In genomic region chrX:140432328-140433025, GRCh38 we compare ENCODE assay signal across 18 cellular contexts.
DNase-seq lines count a peak whose midpoint lies in the region; ATAC-seq and TF ChIP-seq lines count a peak whose summit lies in the region.
"Had no signal": no experiment of that assay in that cellular context is flagged by ENCODE, and none has a peak within 500 bp of the region (broad histone marks: within the 10 kb centered on the region; RNA-seq: fewer than 3 reads in every experiment).

No MANE protein-coding gene starts in this region.

- H3K4me1 Mint-ChIP-seq in MCF 10A (ENCODE audit: insufficient read depth, unreplicated experiment) (peaks cover 22% of the 10 kb centered on the region), neural progenitor cell (peaks cover 20% of the 10 kb centered on the region)

- DNase-seq in MCF 10A (ENCODE audit: unreplicated experiment) (peak; percentile 86), mammary epithelial cell (no peak), fibroblast of the aortic adventitia (ENCODE audit: low read depth) (peak; percentile 1), neural progenitor cell (ENCODE audit: low spot score) (no peak), aorta (no peak)
- DNase-seq: activated effector memory CD4-positive, alpha-beta T cell treated with anti-CD3 and anti-CD28 coated beads, Interleukin-2, amount 50 U/mL, for 16 hours; CD8-positive, alpha-beta T cell; foreskin keratinocyte; Kasumi-1; NCI-H187 treated with DMSO at 0.1 percent for 48 hours; NCI-H748 treated with DMSO at 0.1 percent for 48 hours; Peyer's patch; stimulated activated CD4-positive, alpha-beta T cell treated with anti-CD3 and anti-CD28 coated beads, Interleukin-12 subunit alpha, Interleukin-12 subunit beta, amount 100 ng/mL, for 4 hours; SW 1271 had no signal

- no peak overlapping the region for H3K4me3 Mint-ChIP-seq in MCF 10A (ENCODE audit: unreplicated experiment)
- H3K4me3 Mint-ChIP-seq in neural progenitor cell: no peak overlapping the region
- H3K4me3 Mint-ChIP-seq: CD8-positive, alpha-beta T cell had no signal

- H3K4me2 ChIP-seq in mammary epithelial cell (ENCODE audit: insufficient read depth, low read depth, low read length) (no peak overlapping the region), neural progenitor cell (no peak overlapping the region)

- H3K4me3 ChIP-seq in mammary epithelial cell (replicated peaks in 1 of 3; ENCODE audit: insufficient read depth in 1 of 3, low read depth in 2 of 3, low read length in 3 of 3) (no peak overlapping the region), fibroblast of the aortic adventitia (ENCODE audit: low read depth, low read length) (no peak overlapping the region), neural progenitor cell (no peak overlapping the region), aorta (ENCODE audit: low read length in 2 of 2) (no peak overlapping the region)
- H3K4me3 ChIP-seq: breast epithelium, Peyer's patch had no signal

- POLR2A ChIA-PET in MCF 10A (lab: Yijun Ruan, JAX): no interaction called here

- H3K9me3 Mint-ChIP-seq in MCF 10A (ENCODE audit: unreplicated experiment) (no peaks in the 10 kb centered on the region), neural progenitor cell (no peaks in the 10 kb centered on the region)
- H3K9me3 Mint-ChIP-seq: CD8-positive, alpha-beta T cell had no signal

- CTCF ChIA-PET in MCF 10A (lab: Yijun Ruan, JAX) (no interaction called here), mammary epithelial cell (lab: Charles Lee; ENCODE audit: low non-redundant PET) (no interaction called here)

- dilution Hi-C loops in mammary epithelial cell (cut with HindIII; ENCODE audit: low sequenced_read_pairs): no loop called here

- no peak for TF ChIP-seq CTCF in MCF 10A (IDR thresholded peaks at IDR 0.05; ENCODE audit: unreplicated experiment)
- TF ChIP-seq CTCF in mammary epithelial cell (conservative IDR thresholded peaks at IDR 0.05 in 1 of 2, IDR thresholded peaks at IDR 0.05 in 1 of 2; ENCODE audit: extremely low read depth in 1 of 2, insufficient read depth in 1 of 2, low read depth in 1 of 2, low read length in 2 of 2): no peak
- no peak for TF ChIP-seq CTCF in fibroblast of the aortic adventitia (IDR thresholded peaks at IDR 0.05; ENCODE audit: insufficient read depth, low read length)
- no peak for TF ChIP-seq CTCF in neural progenitor cell (IDR thresholded peaks at IDR 0.05)

- no peak overlapping the region for H2AFZ ChIP-seq in mammary epithelial cell (ENCODE audit: low read depth, low read length)
- H2AFZ ChIP-seq in neural progenitor cell (replicated peaks): no peak overlapping the region

- H3K9ac ChIP-seq in mammary epithelial cell (ENCODE audit: insufficient read depth, low read length): no peak overlapping the region
- H3K9ac ChIP-seq in neural progenitor cell: no peak overlapping the region

- H3K9me3 ChIP-seq in mammary epithelial cell (replicated peaks; ENCODE audit: insufficient read depth, low read length): peaks cover 3% of the 10 kb centered on the region
- H3K9me3 ChIP-seq in neural progenitor cell (ENCODE audit: low read depth): no peaks in the 10 kb centered on the region
- no peaks in the 10 kb centered on the region for H3K9me3 ChIP-seq in aorta (ENCODE audit: control insufficient read depth, low read length)
- H3K9me3 ChIP-seq: breast epithelium, Peyer's patch had no signal

- H3K36me3 ChIP-seq in mammary epithelial cell (ENCODE audit: insufficient read depth, low read length) (no peaks in the 10 kb centered on the region), neural progenitor cell (no peaks in the 10 kb centered on the region), aorta (ENCODE audit: control insufficient read depth in 1 of 2, insufficient read depth in 2 of 2, low read length in 1 of 2) (no peaks in the 10 kb centered on the region)
- H3K36me3 ChIP-seq: breast epithelium, Peyer's patch had no signal

- ATAC-seq in aorta (ENCODE audit: low FRiP score): peak; percentile 64
- no peak for ATAC-seq in HG02588 (IDR thresholded peaks at IDR 0.05; ENCODE audit: unreplicated experiment)
- no peak for ATAC-seq in GM19328 (IDR thresholded peaks at IDR 0.05; ENCODE audit: unreplicated experiment)
- no peak for ATAC-seq in GM21528 (IDR thresholded peaks at IDR 0.05; ENCODE audit: low FRiP score, unreplicated experiment)
- ATAC-seq: CD8-positive, alpha-beta T cell; foreskin keratinocyte had no signal

- H3K79me2 ChIP-seq in mammary epithelial cell (ENCODE audit: insufficient read depth, low read length) (no peaks in the 10 kb centered on the region), neural progenitor cell (ENCODE audit: low read depth) (no peaks in the 10 kb centered on the region)

- intact Hi-C loops in MCF 10A (cut with micrococcal nuclease) (no loop called here), mammary epithelial cell (cut with micrococcal nuclease) (no loop called here), aorta (cut with DNase I) (no loop called here)

- H3K27me3 Mint-ChIP-seq in MCF 10A (ENCODE audit: insufficient read depth, unreplicated experiment): peaks cover 17% of the 10 kb centered on the region
- peaks cover 14% of the 10 kb centered on the region for H3K27me3 Mint-ChIP-seq in neural progenitor cell (ENCODE audit: insufficient read depth, low read depth)

- H3K4me1 ChIP-seq in mammary epithelial cell (ENCODE audit: insufficient read depth, low read length): no peaks in the 10 kb centered on the region
- H3K4me1 ChIP-seq in neural progenitor cell: no peaks in the 10 kb centered on the region
- H3K4me1 ChIP-seq in aorta (ENCODE audit: control insufficient read depth in 1 of 2, insufficient read depth in 2 of 2, low read length in 2 of 2): no peaks in the 10 kb centered on the region
- H3K4me1 ChIP-seq: breast epithelium, foreskin keratinocyte, Peyer's patch had no signal

- H3K27ac Mint-ChIP-seq in MCF 10A (ENCODE audit: low read depth, unreplicated experiment) (no peak overlapping the region), neural progenitor cell (peak overlapping the region; percentile 18)
- H3K27ac Mint-ChIP-seq: CD8-positive, alpha-beta T cell had no signal

- no peaks in the 10 kb centered on the region for H3F3A ChIP-seq in neural progenitor cell (ENCODE audit: low read depth)

- H3K27ac ChIP-seq in mammary epithelial cell (ENCODE audit: insufficient read depth, low read depth, low read length) (no peak overlapping the region), neural progenitor cell (no peak overlapping the region), aorta (ENCODE audit: low read depth in 1 of 2, low read length in 2 of 2) (no peak overlapping the region)
- H3K27ac ChIP-seq: breast epithelium, foreskin keratinocyte, Peyer's patch had no signal

- WGBS in mammary epithelial cell (ENCODE audit: low coverage, missing lambda C conversion rate): 50% methylated on average over 4 of the region's 5 CpGs
- WGBS in aorta, 2 donors: 5 to 36% methylated on average over 5 of the region's 5 CpGs

- in situ Hi-C loops in mammary epithelial cell (cut with MboI; ENCODE audit: low sequenced_read_pairs in 2 of 2): no loop called here

- no TSS peak for BruUV-seq in MCF 10A (replicated peaks; lab: Mats Ljungman, UMichigan)
- BruUV-seq in mammary epithelial cell (replicated peaks; lab: Mats Ljungman, UMichigan): no TSS peak

- H4K20me1 ChIP-seq in mammary epithelial cell (ENCODE audit: insufficient read depth, low read length) (no peaks in the 10 kb centered on the region), neural progenitor cell (ENCODE audit: low read depth) (no peaks in the 10 kb centered on the region)

- H3K27me3 ChIP-seq in mammary epithelial cell (ENCODE audit: insufficient read depth, low read length) (no peaks in the 10 kb centered on the region), neural progenitor cell (no peaks in the 10 kb centered on the region), aorta (ENCODE audit: control insufficient read depth in 1 of 2, insufficient read depth in 2 of 2, low read length in 1 of 2) (no peaks in the 10 kb centered on the region)
- H3K27me3 ChIP-seq: foreskin keratinocyte, Peyer's patch had no signal

- H3K36me3 Mint-ChIP-seq in MCF 10A (ENCODE audit: insufficient read depth, unreplicated experiment) (no peaks in the 10 kb centered on the region), neural progenitor cell (no peaks in the 10 kb centered on the region)
- H3K36me3 Mint-ChIP-seq: CD8-positive, alpha-beta T cell had no signal

Comparison
In these comparisons a context has a peak if more than half of its experiments do, and no peak if none do; other contexts are left out.
1. DNase-seq: peak in MCF 10A (single experiment) and fibroblast of the aortic adventitia (single experiment); none in mammary epithelial cell (single experiment), neural progenitor cell (single experiment) and aorta (0 of 2).